27 cellular contexts compared by ENCODE assay signal in genomic region chr6:136253734-136254133, GRCh38. TPM values are rescaled to one million over a fixed set of nuclear protein-coding genes. Genes with fewer than 3 reads are reported as not detected.
"Had no signal": no experiment of that assay in that cellular context is flagged by ENCODE, and none has a peak within 500 bp of the region (broad histone marks: within the 10 kb centered on the region; RNA-seq: fewer than 3 reads in every experiment).

No MANE protein-coding gene starts in this region.

- H3K27ac ChIP-seq: ascending aorta, body of pancreas, SJSA1 had no signal

- ATAC-seq: body of pancreas, SK-N-SH treated with all-trans-retinoic acid at 6 μM for 48 hours had no signal

- H3K27ac Mint-ChIP-seq: activated B cell treated with CpG ODN at 0.5 μM for 24 hours; activated CD4-positive, alpha-beta T cell treated with anti-CD3 and anti-CD28 coated beads, Interleukin-2, amount 10 ng/mL, durations not matched to agents 24 days and 14 days; activated naive CD4-positive, alpha-beta T cell treated with anti-CD3 and anti-CD28 coated beads, Interleukin-2, amount 10 ng/mL, durations not matched to agents 7 days and 5 days; activated naive CD8-positive, alpha-beta T cell treated with anti-CD3 and anti-CD28 coated beads, Interleukin-2, amount 10 ng/mL, durations not matched to agents 7 days and 5 days; activated T-helper 2 cell treated with anti-CD3 and anti-CD28 coated beads, Interferon-gamma antibody, Interleukin-2, Interleukin-4, amounts not matched to agents 10 μg/mL and 5 μg/mL and 100 μg/mL, durations not matched to agents 14 hours and 24 hours and 36 hours had no signal

- H3K9me3 ChIP-seq: ascending aorta, body of pancreas, MG63, SJSA1 had no signal

- H3K27me3 Mint-ChIP-seq: activated B cell treated with CpG ODN at 0.5 μM for 24 hours; activated CD4-positive, alpha-beta T cell treated with anti-CD3 and anti-CD28 coated beads, Interleukin-2, amount 10 ng/mL, durations not matched to agents 24 days and 14 days; activated naive CD8-positive, alpha-beta T cell treated with anti-CD3 and anti-CD28 coated beads, Interleukin-2, amount 10 ng/mL, durations not matched to agents 7 days and 5 days had no signal

- DNase-seq: activated B cell treated with CpG ODN at 0.5 μM for 24 hours; activated CD4-positive, alpha-beta T cell treated with anti-CD3 and anti-CD28 coated beads for 1 hour; activated CD4-positive, alpha-beta T cell treated with anti-CD3 and anti-CD28 coated beads, Interleukin-2, amount 10 ng/mL, durations not matched to agents 24 days and 14 days; activated CD4-positive, alpha-beta T cell treated with anti-CD3 and anti-CD28 coated beads, Interleukin-2, amount 50 U/mL, for 48 hours; activated gamma-delta T cell treated with Interleukin-2 at 50 U/mL for 16 hours; activated naive CD4-positive, alpha-beta T cell treated with anti-CD3 and anti-CD28 coated beads, Interleukin-2, amount 10 ng/mL, durations not matched to agents 7 days and 5 days; activated naive CD8-positive, alpha-beta T cell treated with anti-CD3 and anti-CD28 coated beads, Interleukin-2, amount 10 ng/mL, durations not matched to agents 7 days and 5 days; activated T-cell treated with anti-CD3 and anti-CD28 coated beads, Interleukin-2, amount 50 U/mL, for 48 hours; body of pancreas; central memory CD4-positive, alpha-beta T cell; MG63; MV-4-11; NCI-H1092 treated with DMSO at 0.1 percent for 48 hours; NCI-H1417 treated with DMSO at 0.1 percent for 48 hours; NCI-H1694; NCI-H2029; NCI-H2107; NCI-H2171 treated with DMSO at 0.1 percent for 48 hours; NCI-H226; NCI-H526; NCI-H774; SHP77; SW 1271 had no signal

- H3K27me3 ChIP-seq: ascending aorta, body of pancreas, MG63, SJSA1 had no signal

- H3K4me3 ChIP-seq: ascending aorta, body of pancreas, MG63, SJSA1 had no signal

- H3K4me3 Mint-ChIP-seq: activated B cell treated with CpG ODN at 0.5 μM for 24 hours; activated CD4-positive, alpha-beta T cell treated with anti-CD3 and anti-CD28 coated beads, Interleukin-2, amount 10 ng/mL, durations not matched to agents 24 days and 14 days; activated naive CD4-positive, alpha-beta T cell treated with anti-CD3 and anti-CD28 coated beads, Interleukin-2, amount 10 ng/mL, durations not matched to agents 7 days and 5 days; activated naive CD8-positive, alpha-beta T cell treated with anti-CD3 and anti-CD28 coated beads, Interleukin-2, amount 10 ng/mL, durations not matched to agents 7 days and 5 days had no signal

- H3K9me3 Mint-ChIP-seq: activated B cell treated with CpG ODN at 0.5 μM for 24 hours; activated CD4-positive, alpha-beta T cell treated with anti-CD3 and anti-CD28 coated beads, Interleukin-2, amount 10 ng/mL, durations not matched to agents 24 days and 14 days; activated naive CD4-positive, alpha-beta T cell treated with anti-CD3 and anti-CD28 coated beads, Interleukin-2, amount 10 ng/mL, durations not matched to agents 7 days and 5 days; activated naive CD8-positive, alpha-beta T cell treated with anti-CD3 and anti-CD28 coated beads, Interleukin-2, amount 10 ng/mL, durations not matched to agents 7 days and 5 days; activated T-helper 2 cell treated with anti-CD3 and anti-CD28 coated beads, Interferon-gamma antibody, Interleukin-2, Interleukin-4, amounts not matched to agents 10 μg/mL and 5 μg/mL and 100 μg/mL, durations not matched to agents 14 hours and 24 hours and 36 hours had no signal

RNA-seq across cellular contexts. Expression of gene MTFR2, which starts 3.6 kb away (rescaled TPM):
- total RNA-seq: ascending aorta had no signal
